ENCODE assay signal across 9 cellular contexts in genomic region chr10:124655191-124656112, GRCh38.
DNase-seq lines count a peak whose midpoint lies in the region; ATAC-seq and TF ChIP-seq lines count a peak whose summit lies in the region.
"Had no signal": no experiment of that assay in that cellular context is flagged by ENCODE, and none has a peak within 500 bp of the region (broad histone marks: within the 10 kb centered on the region; RNA-seq: fewer than 3 reads in every experiment).

No MANE protein-coding gene starts in this region.

- H3K4me3 ChIP-seq in CD4-positive, alpha-beta memory T cell (ENCODE audit: low read length in 2 of 2), result no peak overlapping the region
- no peak overlapping the region for H3K4me3 ChIP-seq in esophagus squamous epithelium
- H3K4me3 ChIP-seq in adrenal gland, result no peak overlapping the region
- H3K4me3 ChIP-seq: gastrocnemius medialis had no signal

- H3K36me3 Mint-ChIP-seq in CD4-positive, alpha-beta memory T cell, result peaks cover 5 to 22% of the 10 kb centered on the region in 2 donors
- H3K36me3 Mint-ChIP-seq in T-cell, result peaks cover 8% of the 10 kb centered on the region
- H3K36me3 Mint-ChIP-seq in progenitor cell of endocrine pancreas (ENCODE audit: insufficient read depth), result peaks cover 3% of the 10 kb centered on the region

- 70 to 86% methylated on average over 8 to 9 of the region's 13 CpGs for WGBS in esophagus squamous epithelium, 2 donors
- 82 to 90% (median 85%) methylated on average over 8 to 13 of the region's 13 CpGs for WGBS in adrenal gland, 4 donors

- TF ChIP-seq POLR2A in esophagus squamous epithelium (IDR thresholded peaks at IDR 0.05), result no peak
- TF ChIP-seq POLR2A in adrenal gland (IDR thresholded peaks at IDR 0.05), result no peak

- intact Hi-C loops in CD4-positive, alpha-beta memory T cell (cut with micrococcal nuclease), result no loop called here
- intact Hi-C loops in esophagus squamous epithelium (cut with DNase I) (loop anchor here (10.0 kb wide), 1 partner anchor 79 kb away; no protein-coding TSS in a partner anchor), adrenal gland (cut with DNase I) (no loop called here)

- CTCF ChIA-PET in CD4-positive, alpha-beta memory T cell (lab: Charles Lee; ENCODE audit: partially characterized antibody), result interaction anchor here (1.1 to 10.6 kb wide), 8 partner anchors 38 to 90 kb away, joined by 4 to 200 read pairs (median 4); no protein-coding TSS in a partner anchor
- CTCF ChIA-PET in T-cell (lab: Charles Lee), result interaction anchor here (0.6 to 1.9 kb wide), 2 partner anchors 46 to 86 kb away, joined by 4 to 5 read pairs; no protein-coding TSS in a partner anchor

- ATAC-seq in T-cell (replicated peaks in 1 of 4) (no peak), HG03139 (IDR thresholded peaks at IDR 0.05; ENCODE audit: unreplicated experiment) (no peak)
- ATAC-seq: gastrocnemius medialis had no signal

- no peaks in the 10 kb centered on the region for H3K27me3 Mint-ChIP-seq in CD4-positive, alpha-beta memory T cell
- H3K27me3 Mint-ChIP-seq in T-cell, result no peaks in the 10 kb centered on the region
- H3K27me3 Mint-ChIP-seq in progenitor cell of endocrine pancreas, result no peaks in the 10 kb centered on the region

- H3K4me1 ChIP-seq in CD4-positive, alpha-beta memory T cell (ENCODE audit: insufficient read depth, low read length), result peaks cover 98% of the 10 kb centered on the region
- peaks cover 43 to 95% (median 57%) of the 10 kb centered on the region in 3 donors for H3K4me1 ChIP-seq in esophagus squamous epithelium
- H3K4me1 ChIP-seq in adrenal gland (replicated peaks in 1 of 2), result peaks cover 10 to 42% of the 10 kb centered on the region in 2 donors

- peaks cover 75 to 98% (median 92%) of the 10 kb centered on the region in 4 donors for H3K4me1 Mint-ChIP-seq in CD4-positive, alpha-beta memory T cell
- H3K4me1 Mint-ChIP-seq in T-cell (peaks cover 85 to 96% (median 92%) of the 10 kb centered on the region in 3 donors), progenitor cell of endocrine pancreas (ENCODE audit: low read depth) (peaks cover 2% of the 10 kb centered on the region)

- peaks cover 7% of the 10 kb centered on the region for H3K36me3 ChIP-seq in CD4-positive, alpha-beta memory T cell (ENCODE audit: insufficient read depth, low read length)
- H3K36me3 ChIP-seq in esophagus squamous epithelium (peaks cover 0 to 20% (median 0%) of the 10 kb centered on the region in 3 donors), adrenal gland (replicated peaks in 1 of 2) (peaks cover 0 to 6% of the 10 kb centered on the region in 2 donors)
- H3K36me3 ChIP-seq: gastrocnemius medialis had no signal

- TF ChIP-seq CTCF in esophagus squamous epithelium (IDR thresholded peaks at IDR 0.05) (no peak), progenitor cell of endocrine pancreas (IDR thresholded peaks at IDR 0.05; ENCODE audit: unreplicated experiment) (no peak), adrenal gland (IDR thresholded peaks at IDR 0.05) (no peak)

- DNase-seq in CD4-positive, alpha-beta memory T cell, result no peak
- DNase-seq in T-cell, result no peak
- DNase-seq in esophagus squamous epithelium (lab: John Stamatoyannopoulos, UW), result no peak
- DNase-seq in progenitor cell of endocrine pancreas (ENCODE audit: low spot score, unreplicated experiment), result no peak
- no peak for DNase-seq in NCI-H1092 (lab: John Stamatoyannopoulos, UW)
- DNase-seq in adrenal gland, result no peak
- no peak for DNase-seq in SKM-1 (lab: John Stamatoyannopoulos, UW; ENCODE audit: unreplicated experiment)
- DNase-seq: gastrocnemius medialis had no signal

- H3K27ac Mint-ChIP-seq in CD4-positive, alpha-beta memory T cell, result peak overlapping the region; percentile 74 to 95 (median 90)
- H3K27ac Mint-ChIP-seq in T-cell (peak overlapping the region; percentile 84 to 92), progenitor cell of endocrine pancreas (peak overlapping the region; percentile 23)

- POLR2A ChIA-PET in CD4-positive, alpha-beta memory T cell (lab: Charles Lee; ENCODE audit: partially characterized antibody), result interaction anchor here (1.0 to 15.2 kb wide), 14 partner anchors 10 to 89 kb away, joined by 3 to 439 read pairs (median 4); partner anchors contain the start of gene FAM53B
- POLR2A ChIA-PET in T-cell (lab: Charles Lee), result interaction anchor here in 1 of 2 donors (0.5 kb wide), 1 partner anchor 106 kb away, joined by 7 read pairs; no protein-coding TSS in a partner anchor

- no peaks in the 10 kb centered on the region for H3K27me3 ChIP-seq in CD4-positive, alpha-beta memory T cell (ENCODE audit: insufficient read depth, low read length)
- H3K27me3 ChIP-seq in esophagus squamous epithelium (no peaks in the 10 kb centered on the region), adrenal gland (no peaks in the 10 kb centered on the region)
- H3K27me3 ChIP-seq: gastrocnemius medialis had no signal

- H3K4me3 Mint-ChIP-seq in CD4-positive, alpha-beta memory T cell, result peak overlapping the region in 7 of 8 donors; percentile 50 to 78 (median 62)
- H3K4me3 Mint-ChIP-seq in T-cell, result peak overlapping the region in 1 of 3 donors; percentile 43
- H3K4me3 Mint-ChIP-seq in progenitor cell of endocrine pancreas (ENCODE audit: low read depth), result no peak overlapping the region

- H3K9me3 Mint-ChIP-seq in CD4-positive, alpha-beta memory T cell, result no peaks in the 10 kb centered on the region
- H3K9me3 Mint-ChIP-seq in T-cell, result no peaks in the 10 kb centered on the region
- H3K9me3 Mint-ChIP-seq in progenitor cell of endocrine pancreas (ENCODE audit: low read depth), result no peaks in the 10 kb centered on the region

- H3K9me3 ChIP-seq in CD4-positive, alpha-beta memory T cell (ENCODE audit: control insufficient read depth in 1 of 2, low read length in 2 of 2), result no peaks in the 10 kb centered on the region
- no peaks in the 10 kb centered on the region for H3K9me3 ChIP-seq in esophagus squamous epithelium
- H3K9me3 ChIP-seq in adrenal gland (replicated peaks in 1 of 3), result no peaks in the 10 kb centered on the region
- H3K9me3 ChIP-seq: gastrocnemius medialis had no signal

- H3K27ac ChIP-seq in CD4-positive, alpha-beta memory T cell (ENCODE audit: low read depth, low read length), result peak overlapping the region; percentile 43
- H3K27ac ChIP-seq in esophagus squamous epithelium (peak overlapping the region; percentile 79 to 91 (median 88)), adrenal gland (peak overlapping the region in 2 of 5 donors; percentile 86 to 87)

Comparison
In these comparisons a context has a peak if more than half of its experiments do, and no peak if none do; other contexts are left out.
1. H3K27ac Mint-ChIP-seq: peak in every context shown above with its lines; median percentile 90 in CD4-positive, alpha-beta memory T cell; 88 in T-cell; 23 in progenitor cell of endocrine pancreas.